Comparison of ENCODE assay signal across 18 cellular contexts in the genomic region with DNA sequence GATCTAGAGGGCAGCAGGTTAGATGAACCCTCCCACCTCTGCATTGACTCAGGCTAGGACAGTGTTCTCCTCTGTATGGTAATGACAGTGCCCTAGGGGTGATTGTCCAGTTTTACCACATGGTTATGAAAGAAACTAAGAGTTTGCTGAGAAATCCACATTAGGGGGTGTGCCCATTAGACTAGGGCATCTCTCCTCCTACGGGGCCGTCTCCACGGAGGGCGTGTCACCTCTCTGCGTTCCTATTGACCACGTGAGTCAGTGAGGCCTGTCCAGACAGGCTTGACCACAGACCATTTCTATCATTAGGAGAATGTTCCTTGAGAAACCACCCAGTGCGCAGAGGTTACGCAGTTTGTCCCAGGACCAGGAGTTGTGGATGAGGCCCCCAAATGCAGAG. TPM values are rescaled to one million over a fixed set of nuclear protein-coding genes. Genes with fewer than 3 reads are reported as not detected.
DNase-seq lines count a peak whose midpoint lies in the region; ATAC-seq and TF ChIP-seq lines count a peak whose summit lies in the region.
"Had no signal": no experiment of that assay in that cellular context is flagged by ENCODE, and none has a peak within 500 bp of the region (broad histone marks: within the 10 kb centered on the region; RNA-seq: fewer than 3 reads in every experiment).

No MANE protein-coding gene starts in this region.

- no peak overlapping the region for H3K4me3 ChIP-seq in astrocyte of the spinal cord (ENCODE audit: low read depth, low read length)
- H3K4me3 ChIP-seq: suprapubic skin had no signal

- H3K27me3 Mint-ChIP-seq in type B pancreatic cell (no peaks in the 10 kb centered on the region), mesothelial cell of epicardium (ENCODE audit: low read depth) (no peaks in the 10 kb centered on the region)
- no peaks in the 10 kb centered on the region for H3K27me3 Mint-ChIP-seq in CD4-positive, alpha-beta T cell
- H3K27me3 Mint-ChIP-seq: activated CD4-positive, alpha-beta memory T cell treated with anti-CD3 and anti-CD28 coated beads for 36 hours; central memory CD8-positive, alpha-beta T cell; natural killer cell treated with Interleukin-12 subunit alpha and Interleukin-12 subunit beta and Interleukin-15 and Interleukin-18, amount 100 ng/mL, for 72 hours had no signal

- H3K27ac Mint-ChIP-seq in type B pancreatic cell (peak overlapping the region; percentile 72), mesothelial cell of epicardium (no peak overlapping the region)
- no peak overlapping the region for H3K27ac Mint-ChIP-seq in CD4-positive, alpha-beta T cell
- H3K27ac Mint-ChIP-seq: activated CD4-positive, alpha-beta memory T cell treated with anti-CD3 and anti-CD28 coated beads for 36 hours; activated T-helper 2 cell treated with anti-CD3 and anti-CD28 coated beads, Interferon-gamma antibody, Interleukin-2, Interleukin-4, amounts not matched to agents 10 μg/mL and 5 μg/mL and 100 μg/mL, durations not matched to agents 14 hours and 24 hours and 36 hours; immature natural killer cell; natural killer cell treated with Interleukin-12 subunit alpha and Interleukin-12 subunit beta and Interleukin-15 and Interleukin-18, amount 100 ng/mL, for 72 hours had no signal

- in situ Hi-C loops in astrocyte of the spinal cord (cut with HindIII; ENCODE audit: low sequenced_read_pairs): no loop called here

- POLR2A ChIA-PET in CD4-positive, alpha-beta T cell (lab: Charles Lee): interaction anchor here (1.3 kb wide), 1 partner anchor 9 kb away, joined by 3 read pairs; a partner anchor contains a TSS

- DNase-seq in HPDE6-E6E7 (ENCODE audit: extremely low spot score): peak; percentile 98
- peak; percentile 54 for DNase-seq in astrocyte of the spinal cord (ENCODE audit: low read depth, low spot score)
- DNase-seq in hepatic stellate cell (ENCODE audit: low spot score): peak; percentile 58
- DNase-seq in type B pancreatic cell (ENCODE audit: extremely low spot score, unreplicated experiment): no peak
- DNase-seq in CD4-positive, alpha-beta T cell: no peak
- no peak for DNase-seq in GM19240 (ENCODE audit: insufficient read length, low spot score)
- DNase-seq in mesothelial cell of epicardium (ENCODE audit: low spot score in 2 of 2, unreplicated experiment in 2 of 2): no peak
- DNase-seq: activated CD4-positive, alpha-beta memory T cell treated with anti-CD3 and anti-CD28 coated beads for 36 hours; erythroblast; immature natural killer cell; NCI-H1048; T-helper 9 cell had no signal

- CTCF ChIA-PET in CD4-positive, alpha-beta T cell (lab: Charles Lee): no interaction called here

- intact Hi-C loops in CD4-positive, alpha-beta T cell (cut with DNase I, micrococcal nuclease): no loop called here

- no peak for TF ChIP-seq CTCF in astrocyte of the spinal cord (IDR thresholded peaks at IDR 0.05; ENCODE audit: low read depth, low read length)
- TF ChIP-seq CTCF in type B pancreatic cell (conservative IDR thresholded peaks at IDR 0.05): no peak
- TF ChIP-seq CTCF in CD4-positive, alpha-beta T cell (IDR thresholded peaks at IDR 0.05): no peak
- TF ChIP-seq CTCF in mesothelial cell of epicardium (IDR thresholded peaks at IDR 0.05; ENCODE audit: unreplicated experiment): no peak

- H3K27ac ChIP-seq in CD4-positive, alpha-beta T cell (ENCODE audit: low read depth, low read length): no peak overlapping the region
- H3K27ac ChIP-seq: suprapubic skin had no signal

- H3K27me3 ChIP-seq in CD4-positive, alpha-beta T cell (ENCODE audit: control insufficient read depth, insufficient read depth, low read length): no peaks in the 10 kb centered on the region
- H3K27me3 ChIP-seq: suprapubic skin had no signal

- no peaks in the 10 kb centered on the region for H3K4me1 Mint-ChIP-seq in type B pancreatic cell (ENCODE audit: unreplicated experiment)
- H3K4me1 Mint-ChIP-seq in CD4-positive, alpha-beta T cell (ENCODE audit: low read depth): no peaks in the 10 kb centered on the region
- no peaks in the 10 kb centered on the region for H3K4me1 Mint-ChIP-seq in mesothelial cell of epicardium
- H3K4me1 Mint-ChIP-seq: central memory CD8-positive, alpha-beta T cell had no signal

- H3K4me3 Mint-ChIP-seq in type B pancreatic cell: no peak overlapping the region
- H3K4me3 Mint-ChIP-seq in CD4-positive, alpha-beta T cell: no peak overlapping the region
- no peak overlapping the region for H3K4me3 Mint-ChIP-seq in mesothelial cell of epicardium
- H3K4me3 Mint-ChIP-seq: activated CD4-positive, alpha-beta memory T cell treated with anti-CD3 and anti-CD28 coated beads for 36 hours; central memory CD8-positive, alpha-beta T cell; immature natural killer cell; natural killer cell treated with Interleukin-12 subunit alpha and Interleukin-12 subunit beta and Interleukin-15 and Interleukin-18, amount 100 ng/mL, for 72 hours had no signal

- H3K36me3 Mint-ChIP-seq in type B pancreatic cell (peaks cover 3% of the 10 kb centered on the region), mesothelial cell of epicardium (peaks cover 16% of the 10 kb centered on the region)
- H3K36me3 Mint-ChIP-seq in CD4-positive, alpha-beta T cell (ENCODE audit: low read depth): peaks cover 57% of the 10 kb centered on the region
- H3K36me3 Mint-ChIP-seq: natural killer cell treated with Interleukin-12 subunit alpha and Interleukin-12 subunit beta and Interleukin-15 and Interleukin-18, amount 100 ng/mL, for 72 hours had no signal

- no peaks in the 10 kb centered on the region for H3K9me3 Mint-ChIP-seq in type B pancreatic cell
- H3K9me3 Mint-ChIP-seq in CD4-positive, alpha-beta T cell: no peaks in the 10 kb centered on the region
- no peaks in the 10 kb centered on the region for H3K9me3 Mint-ChIP-seq in mesothelial cell of epicardium
- H3K9me3 Mint-ChIP-seq: activated CD4-positive, alpha-beta memory T cell treated with anti-CD3 and anti-CD28 coated beads for 36 hours; activated T-helper 2 cell treated with anti-CD3 and anti-CD28 coated beads, Interferon-gamma antibody, Interleukin-2, Interleukin-4, amounts not matched to agents 10 μg/mL and 5 μg/mL and 100 μg/mL, durations not matched to agents 14 hours and 24 hours and 36 hours; central memory CD8-positive, alpha-beta T cell; immature natural killer cell; natural killer cell treated with Interleukin-12 subunit alpha and Interleukin-12 subunit beta and Interleukin-15 and Interleukin-18, amount 100 ng/mL, for 72 hours had no signal

- H3K9me3 ChIP-seq in CD4-positive, alpha-beta T cell (ENCODE audit: control insufficient read depth, low read length): no peaks in the 10 kb centered on the region
- H3K9me3 ChIP-seq: Caco-2, suprapubic skin had no signal

- ATAC-seq in GM19452 (IDR thresholded peaks at IDR 0.05; ENCODE audit: unreplicated experiment): no peak
- no peak for ATAC-seq in CD4-positive, alpha-beta T cell (ENCODE audit: poor library complexity)
- ATAC-seq: natural killer cell treated with Interleukin-12 subunit alpha and Interleukin-12 subunit beta and Interleukin-15 and Interleukin-18, amount 100 ng/mL, for 72 hours had no signal

RNA-seq across cellular contexts. Expression of a gene that starts 8.3 kb away (rescaled TPM):
- total RNA-seq in type B pancreatic cell (ENCODE audit: low replicate concordance): 27.0 and 28.1 TPM in 2 replicates
- 1 to 10 TPM; 8.2 to 8.4 TPM for total RNA-seq in CD4-positive, alpha-beta T cell
- total RNA-seq in mesothelial cell of epicardium: 17.3 to 19.6 TPM (median 18.0 TPM) in 3 replicates

RNA-seq across cellular contexts. Expression of a gene that starts 8.6 kb away (rescaled TPM):
- total RNA-seq in type B pancreatic cell (ENCODE audit: low replicate concordance) (38.1 and 39.0 TPM in 2 replicates), mesothelial cell of epicardium (24.3 to 26.4 TPM (median 26.2 TPM) in 3 replicates)
- total RNA-seq in CD4-positive, alpha-beta T cell: 1 to 10 TPM; 8.6 to 9.2 TPM

Comparison
In these comparisons a context has a peak if more than half of its experiments do, and no peak if none do; other contexts are left out.
1. DNase-seq: peak in HPDE6-E6E7 (single experiment), astrocyte of the spinal cord (single experiment) and hepatic stellate cell (single experiment); none in type B pancreatic cell (single experiment), CD4-positive, alpha-beta T cell (0 of 10), GM19240 (single experiment) and mesothelial cell of epicardium (0 of 2).